In genomic region chr5:139914218-139914807, GRCh38 we compare ENCODE assay signal across 19 cellular contexts.
"Had no signal": no experiment of that assay in that cellular context is flagged by ENCODE, and none has a peak within 500 bp of the region (broad histone marks: within the 10 kb centered on the region; RNA-seq: fewer than 3 reads in every experiment).

No MANE protein-coding gene starts in this region.

- H3K36me3 Mint-ChIP-seq: activated CD4-positive, alpha-beta memory T cell treated with anti-CD3 and anti-CD28 coated beads for 36 hours; activated naive CD8-positive, alpha-beta T cell treated with anti-CD3 and anti-CD28 coated beads for 36 hours; natural killer cell; WTC11 had no signal

- H3K4me1 Mint-ChIP-seq: activated CD4-positive, alpha-beta T cell treated with anti-CD3 and anti-CD28 coated beads for 36 hours; activated naive CD8-positive, alpha-beta T cell treated with anti-CD3 and anti-CD28 coated beads for 36 hours; activated T-helper 17 cell treated with anti-CD3 and anti-CD28 coated beads, Interleukin-2, amount 50 U/mL, for 72 hours; natural killer cell had no signal

- H3K27ac ChIP-seq: gastrocnemius medialis, heart right ventricle, neutrophil, spleen, tibial nerve, uterus had no signal

- H3K9me3 Mint-ChIP-seq: activated CD4-positive, alpha-beta memory T cell treated with anti-CD3 and anti-CD28 coated beads for 36 hours; activated naive CD8-positive, alpha-beta T cell treated with anti-CD3 and anti-CD28 coated beads for 36 hours; natural killer cell had no signal

- H3K36me3 ChIP-seq: gastrocnemius medialis, heart right ventricle, neutrophil, spleen, tibial nerve, uterus had no signal

- DNase-seq: activated CD4-positive, alpha-beta memory T cell treated with anti-CD3 and anti-CD28 coated beads for 36 hours; activated CD4-positive, alpha-beta T cell treated with anti-CD3 and anti-CD28 coated beads for 36 hours; activated naive CD4-positive, alpha-beta T cell; activated naive CD8-positive, alpha-beta T cell treated with anti-CD3 and anti-CD28 coated beads for 36 hours; activated T-cell treated with anti-CD3 and anti-CD28 coated beads, Interleukin-2, amount 50 U/mL, for 1 hour; amniotic stem cell; dermis blood vessel endothelial cell; gastrocnemius medialis; heart right ventricle; left cardiac atrium; natural killer cell; spleen; stimulated activated naive CD4-positive, alpha-beta T cell; substantia nigra; uterus had no signal

- H3K27me3 ChIP-seq: gastrocnemius medialis, heart right ventricle, tibial nerve, uterus had no signal

- H3K4me3 ChIP-seq: gastrocnemius medialis, heart right ventricle, spleen, tibial nerve, uterus had no signal

- H3K4me3 Mint-ChIP-seq: activated CD4-positive, alpha-beta memory T cell treated with anti-CD3 and anti-CD28 coated beads for 36 hours; activated CD4-positive, alpha-beta T cell treated with anti-CD3 and anti-CD28 coated beads for 36 hours; activated naive CD8-positive, alpha-beta T cell treated with anti-CD3 and anti-CD28 coated beads for 36 hours; activated T-helper 17 cell treated with anti-CD3 and anti-CD28 coated beads, Interleukin-2, amount 50 U/mL, for 72 hours; natural killer cell; WTC11 had no signal

- H3K4me1 ChIP-seq: gastrocnemius medialis, spleen, tibial nerve, uterus had no signal

- H3K27ac Mint-ChIP-seq: activated CD4-positive, alpha-beta memory T cell treated with anti-CD3 and anti-CD28 coated beads for 36 hours; activated CD4-positive, alpha-beta T cell treated with anti-CD3 and anti-CD28 coated beads for 36 hours; activated naive CD8-positive, alpha-beta T cell treated with anti-CD3 and anti-CD28 coated beads for 36 hours; activated T-helper 17 cell treated with anti-CD3 and anti-CD28 coated beads, Interleukin-2, amount 50 U/mL, for 72 hours; natural killer cell; WTC11 had no signal

- ATAC-seq: activated CD4-positive, alpha-beta T cell treated with anti-CD3 and anti-CD28 coated beads for 36 hours; activated T-helper 17 cell treated with anti-CD3 and anti-CD28 coated beads, Interleukin-2, amount 50 U/mL, for 72 hours; gastrocnemius medialis; heart right ventricle; natural killer cell; WTC11 had no signal

- H3K9me3 ChIP-seq: gastrocnemius medialis, heart right ventricle, neutrophil, spleen, tibial nerve, uterus had no signal
